9 cellular contexts compared by ENCODE assay signal in the genomic region with DNA sequence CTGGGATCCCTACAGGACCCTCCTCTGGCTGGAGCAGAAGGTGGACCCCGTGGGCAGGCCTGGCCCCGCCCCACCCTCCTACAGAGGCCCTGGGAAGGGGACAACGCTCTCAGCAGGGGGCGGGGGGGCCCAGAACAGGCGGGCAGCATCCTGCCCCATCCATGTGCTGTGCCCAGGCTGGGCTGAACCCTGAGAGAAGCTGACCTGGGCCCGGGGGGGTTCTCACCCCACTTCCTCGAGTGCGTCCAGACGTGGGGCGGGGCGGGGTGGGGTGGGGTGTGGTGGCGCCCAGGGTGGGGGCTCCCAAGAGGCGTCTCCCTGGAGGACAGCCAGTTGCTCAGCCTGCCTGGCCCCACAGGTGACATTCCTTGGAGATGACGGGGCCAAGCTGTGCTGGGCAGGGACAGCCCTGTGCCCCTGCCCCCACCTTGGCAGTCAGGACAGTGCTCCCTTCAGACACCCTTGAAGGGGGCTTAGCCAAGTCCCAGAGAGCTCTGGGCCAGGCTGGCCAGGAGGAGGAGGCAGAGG. TPM values are rescaled to one million over a fixed set of nuclear protein-coding genes. Genes with fewer than 3 reads are reported as not detected.
DNase-seq lines count a peak whose midpoint lies in the region; ATAC-seq and TF ChIP-seq lines count a peak whose summit lies in the region.
"Had no signal": no experiment of that assay in that cellular context is flagged by ENCODE, and none has a peak within 500 bp of the region (broad histone marks: within the 10 kb centered on the region; RNA-seq: fewer than 3 reads in every experiment).

No MANE protein-coding gene starts in this region.

- peak overlapping the region; percentile 50 for H3K27ac ChIP-seq in OCI-LY3 (ENCODE audit: low read length)
- H3K27ac ChIP-seq: VCaP had no signal

- H3K4me1 ChIP-seq in OCI-LY3 (ENCODE audit: low read length) = peaks cover 20% of the 10 kb centered on the region

- H3K9me3 Mint-ChIP-seq in activated CD4-positive, alpha-beta T cell treated with anti-CD3 and anti-CD28 coated beads for 36 hours (ENCODE audit: low read depth) = no peaks in the 10 kb centered on the region

- H4K20me1 ChIP-seq in OCI-LY3 (ENCODE audit: insufficient read depth, low read length) = no peaks in the 10 kb centered on the region

- H3K9ac ChIP-seq in OCI-LY3 (ENCODE audit: low read length) = peak overlapping the region; percentile 84

- H3K36me3 ChIP-seq in OCI-LY3 (replicated peaks; ENCODE audit: low read depth, low read length) = peaks cover 23% of the 10 kb centered on the region

- TF ChIP-seq CTCF in OCI-LY3 (IDR thresholded peaks at IDR 0.05; ENCODE audit: low read depth, low read length) = no peak

- H3K4me3 Mint-ChIP-seq in activated CD4-positive, alpha-beta T cell treated with anti-CD3 and anti-CD28 coated beads for 36 hours = peak overlapping the region; percentile 88

- H3K4me1 Mint-ChIP-seq in activated CD4-positive, alpha-beta T cell treated with anti-CD3 and anti-CD28 coated beads for 36 hours = peaks cover 14% of the 10 kb centered on the region

- no peaks in the 10 kb centered on the region for H3K9me3 ChIP-seq in OCI-LY3 (ENCODE audit: insufficient read depth, low read length)

- intact Hi-C loops in activated CD4-positive, alpha-beta T cell treated with anti-CD3 and anti-CD28 coated beads for 36 hours (cut with DNase I, micrococcal nuclease) = loop anchor here in 1 of 2 experiments (1.0 to 5.0 kb wide), 2 partner anchors 11 to 67 kb away; a partner anchor contains a TSS

- POLR2A ChIA-PET in activated CD4-positive, alpha-beta T cell treated with anti-CD3 and anti-CD28 coated beads for 36 hours (lab: Charles Lee) = interaction anchor here (0.6 to 4.4 kb wide), 3 partner anchors 10 to 65 kb away, joined by 3 to 17 read pairs (median 10); a partner anchor contains a TSS

- DNase-seq in activated CD4-positive, alpha-beta T cell treated with anti-CD3 and anti-CD28 coated beads for 36 hours = no peak
- DNase-seq in activated CD4-positive, alpha-beta T cell treated with anti-CD3 and anti-CD28 coated beads, Interleukin-2, amount 50 U/mL, for 1 hour = no peak
- DNase-seq in renal cortical epithelial cell (ENCODE audit: low read depth) (peak; percentile 36), 8988T (no peak), SKM-1 (lab: John Stamatoyannopoulos, UW; ENCODE audit: unreplicated experiment) (no peak)

- peaks cover 24% of the 10 kb centered on the region for H3K36me3 Mint-ChIP-seq in activated CD4-positive, alpha-beta T cell treated with anti-CD3 and anti-CD28 coated beads for 36 hours (ENCODE audit: low read depth)

- CTCF ChIA-PET in activated CD4-positive, alpha-beta T cell treated with anti-CD3 and anti-CD28 coated beads for 36 hours (lab: Charles Lee) = interaction anchor here (0.5 to 3.5 kb wide), 14 partner anchors 9 to 206 kb away, joined by 3 to 21 read pairs (median 5); a partner anchor contains a TSS

- H2AFZ ChIP-seq in OCI-LY3 (ENCODE audit: low read depth, low read length) = no peak overlapping the region

- peak overlapping the region; percentile 84 for H3K4me3 ChIP-seq in OCI-LY3 (ENCODE audit: low read length)

- H3K4me2 ChIP-seq in OCI-LY3 (ENCODE audit: low read length) = peak overlapping the region; percentile 94

- H3K27ac Mint-ChIP-seq in activated CD4-positive, alpha-beta T cell treated with anti-CD3 and anti-CD28 coated beads for 36 hours = peak overlapping the region; percentile 94

- H3K79me2 ChIP-seq in OCI-LY3 (ENCODE audit: low read length) = no peaks in the 10 kb centered on the region

- ATAC-seq in activated CD4-positive, alpha-beta T cell treated with anti-CD3 and anti-CD28 coated beads for 36 hours = peak; percentile 15
- ATAC-seq in esophagus mucosa (peak; percentile 83), HG02763 (IDR thresholded peaks at IDR 0.05; ENCODE audit: unreplicated experiment) (no peak)

- no peaks in the 10 kb centered on the region for H3K27me3 Mint-ChIP-seq in activated CD4-positive, alpha-beta T cell treated with anti-CD3 and anti-CD28 coated beads for 36 hours

- no peaks in the 10 kb centered on the region for H3K27me3 ChIP-seq in OCI-LY3 (ENCODE audit: low read depth, low read length)

RNA-seq across cellular contexts. Expression of a gene that starts 0.4 kb away (rescaled TPM):
- 100 to 1,000 TPM; 106 to 133 TPM for total RNA-seq in activated CD4-positive, alpha-beta T cell treated with anti-CD3 and anti-CD28 coated beads for 36 hours
- total RNA-seq in esophagus mucosa = 26.0 TPM
- 0.70 and 0.87 TPM in 2 replicates for total RNA-seq in renal cortical epithelial cell

RNA-seq across cellular contexts. Expression of a gene that starts 10.5 kb away (rescaled TPM):
- total RNA-seq in activated CD4-positive, alpha-beta T cell treated with anti-CD3 and anti-CD28 coated beads for 36 hours = 10 to 100 TPM; 68.7 to 74.1 TPM
- total RNA-seq in esophagus mucosa (57.5 TPM), renal cortical epithelial cell (21.2 and 37.5 TPM in 2 replicates)

RNA-seq across cellular contexts. Expression of a gene that starts 33.8 kb away (rescaled TPM):
- 10 to 100 TPM; 13.4 to 19.9 TPM for total RNA-seq in activated CD4-positive, alpha-beta T cell treated with anti-CD3 and anti-CD28 coated beads for 36 hours
- total RNA-seq in esophagus mucosa = 23.4 TPM
- total RNA-seq in renal cortical epithelial cell = 36.9 and 39.9 TPM in 2 replicates

RNA-seq across cellular contexts. Expression of a gene that starts 52.2 kb away (rescaled TPM):
- 10 to 100 TPM; 28.9 to 31.9 TPM for total RNA-seq in activated CD4-positive, alpha-beta T cell treated with anti-CD3 and anti-CD28 coated beads for 36 hours
- total RNA-seq in esophagus mucosa (10.6 TPM), renal cortical epithelial cell (14.7 and 16.5 TPM in 2 replicates)

RNA-seq across cellular contexts. Expression of a gene that starts 60.0 kb away (rescaled TPM):
- total RNA-seq in activated CD4-positive, alpha-beta T cell treated with anti-CD3 and anti-CD28 coated beads for 36 hours = 10 to 100 TPM; 24.5 to 33.7 TPM
- 17.3 TPM for total RNA-seq in esophagus mucosa
- total RNA-seq in renal cortical epithelial cell = 6.6 and 17.2 TPM in 2 replicates

Comparison
In these comparisons a context has a peak if more than half of its experiments do, and no peak if none do; other contexts are left out.
1. RNA of a gene that starts 0.4 kb away (total RNA-seq): 106 to 133 TPM in activated CD4-positive, alpha-beta T cell treated with anti-CD3 and anti-CD28 coated beads for 36 hours and 26.0 TPM in esophagus mucosa (single experiment); 0.70 to 0.87 TPM in renal cortical epithelial cell; every median in the first group is over 10 times any median in the second.